Comparison of ENCODE assay signal across 1 cellular context in the genomic region with DNA sequence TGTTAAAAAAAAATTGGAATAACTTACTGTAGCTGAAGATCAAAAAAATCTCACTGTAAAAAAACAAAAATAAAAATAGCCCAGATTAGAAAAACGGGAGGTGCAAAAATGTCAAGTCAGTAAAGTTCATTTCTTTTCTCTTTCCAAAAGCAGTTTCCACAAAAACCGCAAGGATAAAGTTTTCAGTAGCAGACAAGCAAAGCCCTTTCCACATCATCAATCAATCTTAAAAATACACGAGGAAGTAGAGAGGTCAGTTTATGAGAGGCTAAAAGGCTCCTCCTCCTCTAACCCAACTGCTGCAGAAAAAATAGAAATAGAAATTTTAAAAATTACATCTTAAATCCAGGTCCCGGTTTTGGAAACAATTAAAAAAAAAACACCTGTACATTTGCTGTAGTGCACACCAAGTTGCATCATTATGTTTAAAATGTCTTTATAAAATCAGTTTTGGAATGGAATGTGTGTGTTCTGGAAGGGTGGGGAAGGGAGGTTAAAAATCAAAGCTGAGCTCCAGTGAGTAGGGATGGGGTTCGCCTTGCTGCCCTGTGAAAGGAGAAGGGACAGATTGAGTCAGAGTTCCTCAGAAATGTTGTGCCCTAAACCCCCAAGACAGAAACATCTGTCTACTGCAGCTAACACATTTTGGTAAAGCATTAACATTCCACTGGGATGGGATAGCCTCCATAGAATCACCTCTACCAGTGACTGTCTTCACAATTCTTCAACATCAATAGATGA.
A peak's percentile ranks its signal among the peaks of the same experiment; 100 is the strongest.
TF ChIP-seq lines count a peak whose summit lies in the region.

No MANE protein-coding gene starts in this region.

TF ChIP-seq in GM12878, 131 proteins besides CTCF, POLR2A, EP300 and RAD21:
- TF ChIP-seq CUX1 (IDR thresholded peaks at IDR 0.05; ENCODE audit: insufficient replicate concordance, low read depth, low read length) = peak; percentile 36
- 0 out of 2 replicates have a peak, but pooled peaks have one; percentile 14 for TF ChIP-seq TBL1XR1 (IDR thresholded peaks at IDR 0.05; ENCODE audit: low read depth, low read length)
- 0 out of 2 replicates have a peak, but pooled peaks have one; percentile 50 for TF ChIP-seq SMAD5 (IDR thresholded peaks at IDR 0.05; ENCODE audit: low read depth)
- no peak for TF ChIP-seq EED (IDR thresholded peaks at IDR 0.05; ENCODE audit: low read depth)
- TF ChIP-seq, protein P1, sequence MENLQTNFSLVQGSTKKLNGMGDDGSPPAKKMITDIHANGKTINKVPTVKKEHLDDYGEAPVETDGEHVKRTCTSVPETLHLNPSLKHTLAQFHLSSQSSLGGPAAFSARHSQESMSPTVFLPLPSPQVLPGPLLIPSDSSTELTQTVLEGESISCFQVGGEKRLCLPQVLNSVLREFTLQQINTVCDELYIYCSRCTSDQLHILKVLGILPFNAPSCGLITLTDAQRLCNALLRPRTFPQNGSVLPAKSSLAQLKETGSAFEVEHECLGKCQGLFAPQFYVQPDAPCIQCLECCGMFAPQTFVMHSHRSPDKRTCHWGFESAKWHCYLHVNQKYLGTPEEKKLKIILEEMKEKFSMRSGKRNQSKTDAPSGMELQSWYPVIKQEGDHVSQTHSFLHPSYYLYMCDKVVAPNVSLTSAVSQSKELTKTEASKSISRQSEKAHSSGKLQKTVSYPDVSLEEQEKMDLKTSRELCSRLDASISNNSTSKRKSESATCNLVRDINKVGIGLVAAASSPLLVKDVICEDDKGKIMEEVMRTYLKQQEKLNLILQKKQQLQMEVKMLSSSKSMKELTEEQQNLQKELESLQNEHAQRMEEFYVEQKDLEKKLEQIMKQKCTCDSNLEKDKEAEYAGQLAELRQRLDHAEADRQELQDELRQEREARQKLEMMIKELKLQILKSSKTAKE (IDR thresholded peaks at IDR 0.05; ENCODE audit: low read depth, poor library complexity, severe bottlenecking) = no peak
- TF ChIP-seq HDAC6 (IDR thresholded peaks at IDR 0.05; ENCODE audit: unreplicated experiment) = peak; percentile 11
- peak; percentile 67 for TF ChIP-seq RUNX3 (IDR thresholded peaks at IDR 0.05; ENCODE audit: low read length)
- peak; percentile 92 for TF ChIP-seq POLR2AphosphoS5 (IDR thresholded peaks at IDR 0.05; ENCODE audit: low read length)
